In genomic region chr3:53168175-53168923, GRCh38 we compare ENCODE assay signal across 1 cellular context.
A peak's percentile ranks its signal among the peaks of the same experiment; 100 is the strongest.
TF ChIP-seq lines count a peak whose summit lies in the region.

No MANE protein-coding gene starts in this region.

TF ChIP-seq in HepG2, 621 proteins besides CTCF, POLR2A, EP300 and RAD21:
- TF ChIP-seq ADNP (CRISPR knock-in tag; IDR thresholded peaks at IDR 0.05) (0 out of 2 replicates have a peak, but pooled peaks have one; percentile 28), ZNF468 (CRISPR knock-in tag; IDR thresholded peaks at IDR 0.05) (no peak), ZMYM3 (CRISPR knock-in tag; IDR thresholded peaks at IDR 0.05) (peak; percentile 81), YEATS4 (CRISPR knock-in tag; IDR thresholded peaks at IDR 0.05; ENCODE audit: borderline replicate concordance) (no peak), ZNF589 (CRISPR knock-in tag; conservative IDR thresholded peaks at IDR 0.05) (no peak), ZNF629 (CRISPR knock-in tag; conservative IDR thresholded peaks at IDR 0.05) (peak; percentile 97), KDM1A (CRISPR knock-in tag; IDR thresholded peaks at IDR 0.05) (peak; percentile 78), ZNF678 (CRISPR knock-in tag; IDR thresholded peaks at IDR 0.05) (no peak), TARDBP (CRISPR knock-in tag; IDR thresholded peaks at IDR 0.05) (0 out of 2 replicates have a peak, but pooled peaks have one; percentile 10)
- TF ChIP-seq, protein P1, sequence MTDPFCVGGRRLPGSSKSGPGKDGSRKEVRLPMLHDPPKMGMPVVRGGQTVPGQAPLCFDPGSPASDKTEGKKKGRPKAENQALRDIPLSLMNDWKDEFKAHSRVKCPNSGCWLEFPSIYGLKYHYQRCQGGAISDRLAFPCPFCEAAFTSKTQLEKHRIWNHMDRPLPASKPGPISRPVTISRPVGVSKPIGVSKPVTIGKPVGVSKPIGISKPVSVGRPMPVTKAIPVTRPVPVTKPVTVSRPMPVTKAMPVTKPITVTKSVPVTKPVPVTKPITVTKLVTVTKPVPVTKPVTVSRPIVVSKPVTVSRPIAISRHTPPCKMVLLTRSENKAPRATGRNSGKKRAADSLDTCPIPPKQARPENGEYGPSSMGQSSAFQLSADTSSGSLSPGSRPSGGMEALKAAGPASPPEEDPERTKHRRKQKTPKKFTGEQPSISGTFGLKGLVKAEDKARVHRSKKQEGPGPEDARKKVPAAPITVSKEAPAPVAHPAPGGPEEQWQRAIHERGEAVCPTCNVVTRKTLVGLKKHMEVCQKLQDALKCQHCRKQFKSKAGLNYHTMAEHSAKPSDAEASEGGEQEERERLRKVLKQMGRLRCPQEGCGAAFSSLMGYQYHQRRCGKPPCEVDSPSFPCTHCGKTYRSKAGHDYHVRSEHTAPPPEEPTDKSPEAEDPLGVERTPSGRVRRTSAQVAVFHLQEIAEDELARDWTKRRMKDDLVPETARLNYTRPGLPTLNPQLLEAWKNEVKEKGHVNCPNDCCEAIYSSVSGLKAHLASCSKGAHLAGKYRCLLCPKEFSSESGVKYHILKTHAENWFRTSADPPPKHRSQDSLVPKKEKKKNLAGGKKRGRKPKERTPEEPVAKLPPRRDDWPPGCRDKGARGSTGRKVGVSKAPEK (CRISPR knock-in tag; IDR thresholded peaks at IDR 0.05; ENCODE audit: borderline replicate concordance): 0 out of 2 replicates have a peak, but pooled peaks have one; percentile 2
